In the genomic region with DNA sequence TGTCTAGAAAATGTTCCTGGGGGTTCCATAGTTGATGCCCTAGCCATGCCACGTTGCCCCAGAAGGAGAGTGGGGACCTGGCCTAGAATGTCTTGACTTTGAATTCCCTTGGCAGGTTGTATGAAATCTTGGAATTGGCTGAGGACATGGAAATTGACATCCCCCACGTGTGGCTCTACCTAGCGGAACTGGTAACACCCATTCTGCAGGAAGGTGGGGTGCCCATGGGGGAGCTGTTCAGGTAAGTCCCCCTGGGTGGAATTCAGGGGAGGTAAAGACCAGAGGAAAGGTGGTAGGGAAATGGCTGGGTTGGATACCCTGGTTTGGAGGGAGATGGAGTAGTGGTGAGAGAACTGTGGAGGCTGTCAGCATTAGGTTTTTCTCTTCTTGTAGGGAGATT, we compare ENCODE assay signal across 18 cellular contexts. TPM values are rescaled to one million over a fixed set of nuclear protein-coding genes. Genes with fewer than 3 reads are reported as not detected.
A peak's percentile ranks its signal among the peaks of the same experiment; 100 is the strongest.
DNase-seq lines count a peak whose midpoint lies in the region; ATAC-seq and TF ChIP-seq lines count a peak whose summit lies in the region.
"Had no signal": no experiment of that assay in that cellular context is flagged by ENCODE, and none has a peak within 500 bp of the region (broad histone marks: within the 10 kb centered on the region; RNA-seq: fewer than 3 reads in every experiment).

No MANE protein-coding gene starts in this region.

- POLR2A ChIA-PET in activated CD4-positive, alpha-beta T cell treated with anti-CD3 and anti-CD28 coated beads for 36 hours (lab: Charles Lee): no interaction called here
- POLR2A ChIA-PET in GM10248 (lab: Yijun Ruan, JAX): interaction anchor here (1.3 kb wide), 1 partner anchor 10 kb away, joined by 3 read pairs; no protein-coding TSS in a partner anchor

- H3K9ac ChIP-seq in GM23248: no peak overlapping the region

- no peaks in the 10 kb centered on the region for H3K9me3 Mint-ChIP-seq in activated CD4-positive, alpha-beta T cell treated with anti-CD3 and anti-CD28 coated beads for 36 hours (ENCODE audit: low read depth)
- no peaks in the 10 kb centered on the region for H3K9me3 Mint-ChIP-seq in activated CD4-positive, alpha-beta T cell treated with anti-CD3 and anti-CD28 coated beads, Interleukin-2, amount 10 ng/mL, durations not matched to agents 24 days and 14 days
- no peaks in the 10 kb centered on the region for H3K9me3 Mint-ChIP-seq in activated T-helper 17 cell treated with anti-CD3 and anti-CD28 coated beads, Interleukin-2, amount 50 U/mL, for 72 hours

- no peak for DNase-seq in activated CD4-positive, alpha-beta T cell treated with anti-CD3 and anti-CD28 coated beads for 36 hours
- DNase-seq in activated CD4-positive, alpha-beta T cell treated with anti-CD3 and anti-CD28 coated beads, Interleukin-2, amount 10 ng/mL, durations not matched to agents 24 days and 14 days: no peak
- DNase-seq in GM23248: no peak
- DNase-seq in osteoblast (ENCODE audit: insufficient read length, low spot score, missing footprints): peak; percentile 80
- DNase-seq in GM10248 (ENCODE audit: extremely low spot score): no peak
- DNase-seq in BE2C: no peak
- DNase-seq: C1 segment of cervical spinal cord, DMS79, KG1, MG63, NCI-H1092 treated with DMSO at 0.1 percent for 48 hours, NCI-H2107, NCI-H345, NCI-H526 treated with DMSO at 0.1 percent for 48 hours had no signal

- H3K4me3 ChIP-seq in GM23248: no peak overlapping the region
- H3K4me3 ChIP-seq in osteoblast (ENCODE audit: insufficient read depth, low read length): no peak overlapping the region
- H3K4me3 ChIP-seq in BE2C (ENCODE audit: low read depth, low read length): no peak overlapping the region
- H3K4me3 ChIP-seq: MG63 had no signal

- peaks cover 97% of the 10 kb centered on the region for H3F3A ChIP-seq in GM23248 (ENCODE audit: insufficient read depth)

- no peak overlapping the region for H3K4me2 ChIP-seq in GM23248 (ENCODE audit: unreplicated experiment)
- no peak overlapping the region for H3K4me2 ChIP-seq in osteoblast (ENCODE audit: insufficient read depth, low read length)

- H3K27me3 ChIP-seq in GM23248 (replicated peaks; ENCODE audit: insufficient read depth) (no peaks in the 10 kb centered on the region), osteoblast (ENCODE audit: insufficient read depth, low read length) (no peaks in the 10 kb centered on the region), BE2C (no peaks in the 10 kb centered on the region)
- H3K27me3 ChIP-seq: MG63 had no signal

- no peak overlapping the region for H2AFZ ChIP-seq in GM23248
- H2AFZ ChIP-seq in osteoblast (ENCODE audit: low read length): no peak overlapping the region

- H3K4me3 Mint-ChIP-seq in activated CD4-positive, alpha-beta T cell treated with anti-CD3 and anti-CD28 coated beads for 36 hours: no peak overlapping the region
- no peak overlapping the region for H3K4me3 Mint-ChIP-seq in activated CD4-positive, alpha-beta T cell treated with anti-CD3 and anti-CD28 coated beads, Interleukin-2, amount 10 ng/mL, durations not matched to agents 24 days and 14 days
- no peak overlapping the region for H3K4me3 Mint-ChIP-seq in activated T-helper 17 cell treated with anti-CD3 and anti-CD28 coated beads, Interleukin-2, amount 50 U/mL, for 72 hours

- peaks cover 8% of the 10 kb centered on the region; the same call in 1 of the 2 replicates for H4K20me1 ChIP-seq in GM23248 (ENCODE audit: insufficient read depth)
- H4K20me1 ChIP-seq in osteoblast (ENCODE audit: insufficient read depth, low read length): peaks cover 71% of the 10 kb centered on the region

- WGBS in GM23248 (ENCODE audit: low coverage in 1 of 2, low lambda C conversion rate in 2 of 2, missing lambda C conversion rate in 2 of 2), 2 experiments: 31 to 51% methylated on average over 3 of the region's 3 CpGs

- H3K4me1 ChIP-seq in GM23248 (ENCODE audit: insufficient read depth): peaks cover 29% of the 10 kb centered on the region
- peaks cover 18% of the 10 kb centered on the region for H3K4me1 ChIP-seq in osteoblast (ENCODE audit: insufficient read depth, low read length)
- no peaks in the 10 kb centered on the region for H3K4me1 ChIP-seq in BE2C

- H3K79me2 ChIP-seq in GM23248 (ENCODE audit: insufficient read depth): peaks cover 97% of the 10 kb centered on the region
- peaks cover 87% of the 10 kb centered on the region for H3K79me2 ChIP-seq in osteoblast (ENCODE audit: insufficient read depth, low read length)

- H3K36me3 ChIP-seq in GM23248 (ENCODE audit: low read depth) (peaks cover 93% of the 10 kb centered on the region), osteoblast (ENCODE audit: insufficient read depth, low read length) (peaks cover 98% of the 10 kb centered on the region), BE2C (peaks cover 100% of the 10 kb centered on the region)

- in situ Hi-C loops in GM23248 (cut with MboI): no loop called here

- intact Hi-C loops in activated CD4-positive, alpha-beta T cell treated with anti-CD3 and anti-CD28 coated beads for 36 hours (cut with DNase I, micrococcal nuclease): no loop called here
- intact Hi-C loops in activated CD4-positive, alpha-beta T cell treated with anti-CD3 and anti-CD28 coated beads, Interleukin-2, amount 10 ng/mL, durations not matched to agents 24 days and 14 days (cut with micrococcal nuclease): no loop called here

- peaks cover 93% of the 10 kb centered on the region for H3K36me3 Mint-ChIP-seq in activated CD4-positive, alpha-beta T cell treated with anti-CD3 and anti-CD28 coated beads for 36 hours (ENCODE audit: low read depth)
- H3K36me3 Mint-ChIP-seq in activated CD4-positive, alpha-beta T cell treated with anti-CD3 and anti-CD28 coated beads, Interleukin-2, amount 10 ng/mL, durations not matched to agents 24 days and 14 days (ENCODE audit: low read depth): peaks cover 96% of the 10 kb centered on the region
- H3K36me3 Mint-ChIP-seq in activated T-helper 17 cell treated with anti-CD3 and anti-CD28 coated beads, Interleukin-2, amount 50 U/mL, for 72 hours (ENCODE audit: low read depth): peaks cover 100% of the 10 kb centered on the region

- H3K27ac Mint-ChIP-seq in activated CD4-positive, alpha-beta T cell treated with anti-CD3 and anti-CD28 coated beads for 36 hours: peak overlapping the region; percentile 53
- no peak overlapping the region for H3K27ac Mint-ChIP-seq in activated CD4-positive, alpha-beta T cell treated with anti-CD3 and anti-CD28 coated beads, Interleukin-2, amount 10 ng/mL, durations not matched to agents 24 days and 14 days
- peak overlapping the region; percentile 20 for H3K27ac Mint-ChIP-seq in activated T-helper 17 cell treated with anti-CD3 and anti-CD28 coated beads, Interleukin-2, amount 50 U/mL, for 72 hours

- no peaks in the 10 kb centered on the region for H3K27me3 Mint-ChIP-seq in activated CD4-positive, alpha-beta T cell treated with anti-CD3 and anti-CD28 coated beads for 36 hours
- H3K27me3 Mint-ChIP-seq in activated CD4-positive, alpha-beta T cell treated with anti-CD3 and anti-CD28 coated beads, Interleukin-2, amount 10 ng/mL, durations not matched to agents 24 days and 14 days: no peaks in the 10 kb centered on the region
- no peaks in the 10 kb centered on the region for H3K27me3 Mint-ChIP-seq in activated T-helper 17 cell treated with anti-CD3 and anti-CD28 coated beads, Interleukin-2, amount 50 U/mL, for 72 hours

- no peak for ATAC-seq in activated CD4-positive, alpha-beta T cell treated with anti-CD3 and anti-CD28 coated beads for 36 hours
- no peak for ATAC-seq in activated T-helper 17 cell treated with anti-CD3 and anti-CD28 coated beads, Interleukin-2, amount 50 U/mL, for 72 hours (replicated peaks)
- ATAC-seq in HG03460 (IDR thresholded peaks at IDR 0.05; ENCODE audit: unreplicated experiment): no peak

- CTCF ChIA-PET in activated CD4-positive, alpha-beta T cell treated with anti-CD3 and anti-CD28 coated beads for 36 hours (lab: Charles Lee): interaction anchor here (0.9 kb wide), 1 partner anchor 12 kb away, joined by 3 read pairs; no protein-coding TSS in a partner anchor
- CTCF ChIA-PET in GM10248 (lab: Yijun Ruan, JAX): interaction anchor here (0.9 kb wide), 1 partner anchor 420 kb away, joined by 3 read pairs; no protein-coding TSS in a partner anchor

- TF ChIP-seq CTCF in osteoblast (IDR thresholded peaks at IDR 0.05; ENCODE audit: extremely low read depth, low read depth, low read length) (no peak), GM10248 (IDR thresholded peaks at IDR 0.05; ENCODE audit: control extremely low read depth, extremely low read depth, low read depth, missing control alignments) (no peak), BE2C (IDR thresholded peaks at IDR 0.05; ENCODE audit: low read depth, low read length) (no peak)

- H3K4me1 Mint-ChIP-seq in activated CD4-positive, alpha-beta T cell treated with anti-CD3 and anti-CD28 coated beads for 36 hours: peaks cover 53% of the 10 kb centered on the region
- H3K4me1 Mint-ChIP-seq in activated CD4-positive, alpha-beta T cell treated with anti-CD3 and anti-CD28 coated beads, Interleukin-2, amount 10 ng/mL, durations not matched to agents 24 days and 14 days: peaks cover 41% of the 10 kb centered on the region
- H3K4me1 Mint-ChIP-seq in activated T-helper 17 cell treated with anti-CD3 and anti-CD28 coated beads, Interleukin-2, amount 50 U/mL, for 72 hours: peaks cover 37% of the 10 kb centered on the region

- no peaks in the 10 kb centered on the region for H3K9me2 ChIP-seq in GM23248 (ENCODE audit: insufficient read depth)

- H3K27ac ChIP-seq in GM23248 (peak overlapping the region; percentile 40), osteoblast (ENCODE audit: low read depth, low read length) (peak overlapping the region; percentile 42)
- H3K27ac ChIP-seq: 22Rv1, HL-60 had no signal

- H3K9me3 ChIP-seq in GM23248 (ENCODE audit: low read depth) (no peaks in the 10 kb centered on the region), osteoblast (ENCODE audit: low read depth, low read length) (no peaks in the 10 kb centered on the region), BE2C (no peaks in the 10 kb centered on the region)
- H3K9me3 ChIP-seq: MG63 had no signal

RNA-seq across cellular contexts. Expression of a gene that starts 8.9 kb away (rescaled TPM):
- total RNA-seq in activated CD4-positive, alpha-beta T cell treated with anti-CD3 and anti-CD28 coated beads for 36 hours: 1 to 10 TPM; 3.7 to 4.5 TPM
- total RNA-seq in activated CD4-positive, alpha-beta T cell treated with anti-CD3 and anti-CD28 coated beads, Interleukin-2, amount 10 ng/mL, durations not matched to agents 24 days and 14 days: 8.6 and 8.7 TPM in 2 replicates
- total RNA-seq in GM23248 (2014; rRNA removed; shearing (Covaris generic)): 24.5 and 44.9 TPM in 2 replicates
- 5.6 and 7.0 TPM in 2 replicates for polyA plus RNA-seq in GM23248 (2016; fragmentation: Nextera tagmentation; extraction: Ambion mirVana)
- 1 to 10 TPM; 2.5 to 6.7 TPM for total RNA-seq in activated T-helper 17 cell treated with anti-CD3 and anti-CD28 coated beads, Interleukin-2, amount 50 U/mL, for 72 hours
- 9.8 and 10.6 TPM in 2 replicates for total RNA-seq in osteoblast
- polyA plus RNA-seq in BE2C (2012; ENCODE audit: insufficient read depth, insufficient read length, low read depth): 36.2 TPM

RNA-seq across cellular contexts. Expression of a gene that starts 14.1 kb away (rescaled TPM):
- total RNA-seq in activated CD4-positive, alpha-beta T cell treated with anti-CD3 and anti-CD28 coated beads for 36 hours: 100 to 1,000 TPM; 479 to 556 TPM
- 680 and 700 TPM in 2 replicates for total RNA-seq in activated CD4-positive, alpha-beta T cell treated with anti-CD3 and anti-CD28 coated beads, Interleukin-2, amount 10 ng/mL, durations not matched to agents 24 days and 14 days
- 366 and 370 TPM in 2 replicates for total RNA-seq in GM23248 (2014; rRNA removed; shearing (Covaris generic))
- 183 and 184 TPM in 2 replicates for polyA plus RNA-seq in GM23248 (2016; fragmentation: Nextera tagmentation; extraction: Ambion mirVana)
- 100 to 1,000 TPM; 242 to 551 TPM for total RNA-seq in activated T-helper 17 cell treated with anti-CD3 and anti-CD28 coated beads, Interleukin-2, amount 50 U/mL, for 72 hours
- total RNA-seq in osteoblast: 215 and 245 TPM in 2 replicates
- 549 TPM for polyA plus RNA-seq in BE2C (2012; ENCODE audit: insufficient read depth, insufficient read length, low read depth)

RNA-seq across cellular contexts. Expression of a gene that starts 29.5 kb away (rescaled TPM):
- total RNA-seq in activated CD4-positive, alpha-beta T cell treated with anti-CD3 and anti-CD28 coated beads for 36 hours: 100 to 1,000 TPM; 207 to 236 TPM
- 280 and 283 TPM in 2 replicates for total RNA-seq in activated CD4-positive, alpha-beta T cell treated with anti-CD3 and anti-CD28 coated beads, Interleukin-2, amount 10 ng/mL, durations not matched to agents 24 days and 14 days
- 596 and 602 TPM in 2 replicates for total RNA-seq in GM23248 (2014; rRNA removed; shearing (Covaris generic))
- polyA plus RNA-seq in GM23248 (2016; fragmentation: Nextera tagmentation; extraction: Ambion mirVana): 513 and 518 TPM in 2 replicates
- 100 to 1,000 TPM; 143 to 311 TPM for total RNA-seq in activated T-helper 17 cell treated with anti-CD3 and anti-CD28 coated beads, Interleukin-2, amount 50 U/mL, for 72 hours
- 259 and 301 TPM in 2 replicates for total RNA-seq in osteoblast
- polyA plus RNA-seq in BE2C (2012; ENCODE audit: insufficient read depth, insufficient read length, low read depth): 356 TPM

RNA-seq across cellular contexts. Expression of a gene that starts 32.9 kb away (rescaled TPM):
- total RNA-seq in activated CD4-positive, alpha-beta T cell treated with anti-CD3 and anti-CD28 coated beads for 36 hours: 1 to 10 TPM; 4.6 to 4.7 TPM
- total RNA-seq in activated CD4-positive, alpha-beta T cell treated with anti-CD3 and anti-CD28 coated beads, Interleukin-2, amount 10 ng/mL, durations not matched to agents 24 days and 14 days: 8.3 and 8.4 TPM in 2 replicates
- total RNA-seq in GM23248 (2014; rRNA removed; shearing (Covaris generic)): 1.2 and 1.8 TPM in 2 replicates
- 1.3 and 1.5 TPM in 2 replicates for polyA plus RNA-seq in GM23248 (2016; fragmentation: Nextera tagmentation; extraction: Ambion mirVana)
- total RNA-seq in activated T-helper 17 cell treated with anti-CD3 and anti-CD28 coated beads, Interleukin-2, amount 50 U/mL, for 72 hours: 10 to 100 TPM in 1 of 2 donors, 1 to 10 TPM in 1; 9.5 to 13.7 TPM
- 3.2 and 4.3 TPM in 2 replicates for total RNA-seq in osteoblast
- polyA plus RNA-seq in BE2C (2012; ENCODE audit: insufficient read depth, insufficient read length, low read depth): 12.2 TPM

RNA-seq across cellular contexts. Expression of a gene that starts 33.0 kb away (rescaled TPM):
- total RNA-seq in activated CD4-positive, alpha-beta T cell treated with anti-CD3 and anti-CD28 coated beads for 36 hours: 100 to 1,000 TPM; 130 to 143 TPM
- total RNA-seq in activated CD4-positive, alpha-beta T cell treated with anti-CD3 and anti-CD28 coated beads, Interleukin-2, amount 10 ng/mL, durations not matched to agents 24 days and 14 days: 159 and 161 TPM in 2 replicates
- 73.0 and 81.2 TPM in 2 replicates for total RNA-seq in GM23248 (2014; rRNA removed; shearing (Covaris generic))
- polyA plus RNA-seq in GM23248 (2016; fragmentation: Nextera tagmentation; extraction: Ambion mirVana): 66.3 and 69.7 TPM in 2 replicates
- 100 to 1,000 TPM; 156 to 183 TPM for total RNA-seq in activated T-helper 17 cell treated with anti-CD3 and anti-CD28 coated beads, Interleukin-2, amount 50 U/mL, for 72 hours
- 47.4 and 61.2 TPM in 2 replicates for total RNA-seq in osteoblast
- 242 TPM for polyA plus RNA-seq in BE2C (2012; ENCODE audit: insufficient read depth, insufficient read length, low read depth)
